In the genomic region with DNA sequence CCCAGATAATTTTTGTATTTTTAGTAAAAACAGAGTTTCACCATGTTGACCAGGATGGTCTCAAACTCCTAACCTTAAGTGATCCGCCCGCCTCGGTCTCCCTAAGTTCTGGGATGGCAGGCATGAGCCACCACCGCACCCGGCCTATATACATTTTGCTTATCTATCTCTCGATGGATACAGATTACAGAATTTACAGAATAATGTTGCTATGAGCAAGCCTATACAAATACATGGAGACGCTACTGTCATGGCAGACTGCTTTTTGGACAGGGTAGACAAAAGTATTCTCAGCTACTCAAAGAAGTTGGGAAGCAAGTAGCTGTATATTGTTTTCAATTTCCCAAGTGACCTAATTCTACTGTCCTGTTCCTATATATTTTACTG, we compare ENCODE assay signal across 8 cellular contexts. TPM values are rescaled to one million over a fixed set of nuclear protein-coding genes. Genes with fewer than 3 reads are reported as not detected.
DNase-seq lines count a peak whose midpoint lies in the region; ATAC-seq, FAIRE-seq and TF ChIP-seq lines count a peak whose summit lies in the region.

No MANE protein-coding gene starts in this region.

- H3K27me3 ChIP-seq in IMR-90 (ENCODE audit: control insufficient read depth, insufficient read depth, low read length) (no peaks in the 10 kb centered on the region), adipocyte (replicated peaks; ENCODE audit: control insufficient read depth, insufficient read depth, low read length) (no peaks in the 10 kb centered on the region), keratinocyte (ENCODE audit: control insufficient read depth, extremely low read depth, insufficient read depth, low read length) (no peaks in the 10 kb centered on the region), HAP-1 (ENCODE audit: low read depth) (no peaks in the 10 kb centered on the region)

- DNase-seq in IMR-90, result no peak
- no peak for DNase-seq in adipocyte (ENCODE audit: low read depth)
- DNase-seq in keratinocyte (ENCODE audit: low read depth, low spot score), result no peak
- no peak for DNase-seq in stimulated activated effector memory CD8-positive, alpha-beta T cell treated with anti-CD3 and anti-CD28 coated beads, Interleukin-12 subunit alpha, Interleukin-12 subunit beta, amount 100 ng/mL, for 72 hours (ENCODE audit: low spot score in 2 of 2)
- DNase-seq in HAP-1 (ENCODE audit: low spot score in 2 of 2), result no peak
- DNase-seq in kidney tubule cell (ENCODE audit: low spot score), result no peak
- DNase-seq in stimulated activated CD4-positive, alpha-beta T cell treated with anti-CD3 and anti-CD28 coated beads, Interleukin-4, amount 100 ng/mL, for 4 hours, result no peak

- in situ Hi-C loops in IMR-90 (cut with MboI; ENCODE audit: low sequenced_read_pairs), result no loop called here
- in situ Hi-C loops in HAP-1 (cut with MboI; ENCODE audit: low sequenced_read_pairs), result no loop called here

- H3K9ac ChIP-seq in IMR-90 (ENCODE audit: low read depth, low read length) (peak overlapping the region; percentile 84; the same call in 1 of the 2 replicates), adipocyte (ENCODE audit: low read length) (peak overlapping the region; percentile 91), keratinocyte (ENCODE audit: control insufficient read depth, extremely low read depth, insufficient read depth, low read length) (peak overlapping the region; percentile 69)

- CTCF ChIA-PET in IMR-90 (lab: Yijun Ruan, JAX), result no interaction called here

- peak overlapping the region; percentile 93 for H3K4me3 Mint-ChIP-seq in stimulated activated effector memory CD8-positive, alpha-beta T cell treated with anti-CD3 and anti-CD28 coated beads, Interleukin-12 subunit alpha, Interleukin-12 subunit beta, amount 100 ng/mL, for 72 hours

- H3K4me2 ChIP-seq in IMR-90 (ENCODE audit: low read depth, low read length) (no peak overlapping the region), keratinocyte (ENCODE audit: control insufficient read depth, extremely low read depth, insufficient read depth, low read depth, low read length) (peak overlapping the region; percentile 85)

- H3K36me3 ChIP-seq in IMR-90 (ENCODE audit: control insufficient read depth, insufficient read depth, low read length) (no peaks in the 10 kb centered on the region), adipocyte (ENCODE audit: control insufficient read depth, insufficient read depth, low read length, severe bottlenecking) (no peaks in the 10 kb centered on the region), keratinocyte (ENCODE audit: control insufficient read depth in 2 of 2, extremely low read depth in 1 of 2, insufficient read depth in 2 of 2, low read length in 2 of 2) (no peaks in the 10 kb centered on the region), HAP-1 (replicated peaks) (no peaks in the 10 kb centered on the region)

- H2BK5ac ChIP-seq in IMR-90 (ENCODE audit: low read depth, low read length, poor library complexity, severe bottlenecking), result peak overlapping the region; percentile 79

- peak overlapping the region; percentile 77; the same call in 1 of the 2 replicates for H3K4ac ChIP-seq in IMR-90 (ENCODE audit: low read depth, low read length)

- H3K9me3 ChIP-seq in IMR-90 (ENCODE audit: control insufficient read depth, insufficient read depth, low read length), result no peaks in the 10 kb centered on the region
- no peaks in the 10 kb centered on the region for H3K9me3 ChIP-seq in adipocyte (ENCODE audit: control insufficient read depth, low read length)
- no peaks in the 10 kb centered on the region for H3K9me3 ChIP-seq in keratinocyte (ENCODE audit: control insufficient read depth, low read depth, low read length)
- no peaks in the 10 kb centered on the region for H3K9me3 ChIP-seq in HAP-1

- TF ChIP-seq RAD21 in IMR-90 (IDR thresholded peaks at IDR 0.05; ENCODE audit: low read length), result no peak

- no peak for ATAC-seq in IMR-90 (ENCODE audit: low read depth)
- no peak for ATAC-seq in stimulated activated effector memory CD8-positive, alpha-beta T cell treated with anti-CD3 and anti-CD28 coated beads, Interleukin-12 subunit alpha, Interleukin-12 subunit beta, amount 100 ng/mL, for 72 hours
- ATAC-seq in GM18520 (IDR thresholded peaks at IDR 0.05; ENCODE audit: unreplicated experiment), result no peak

- H2AK5ac ChIP-seq in IMR-90 (ENCODE audit: low read depth, low read length), result peak overlapping the region; percentile 49

- H3K14ac ChIP-seq in IMR-90 (replicated peaks; ENCODE audit: low read depth, low read length), result peak overlapping the region; percentile 87

- peak overlapping the region; percentile 26; the same call in 1 of the 2 replicates for H3K56ac ChIP-seq in IMR-90 (ENCODE audit: extremely low read depth, insufficient read depth, low read length)

- H3K9me3 Mint-ChIP-seq in stimulated activated effector memory CD8-positive, alpha-beta T cell treated with anti-CD3 and anti-CD28 coated beads, Interleukin-12 subunit alpha, Interleukin-12 subunit beta, amount 100 ng/mL, for 72 hours, result no peaks in the 10 kb centered on the region

- peaks cover 16% of the 10 kb centered on the region for H3K79me2 ChIP-seq in keratinocyte (ENCODE audit: control insufficient read depth, insufficient read depth, low read length)

- H2BK120ac ChIP-seq in IMR-90 (ENCODE audit: low read depth, low read length), result no peak overlapping the region

- intact Hi-C loops in IMR-90 (cut with micrococcal nuclease), result no loop called here

- H2AFZ ChIP-seq in IMR-90 (replicated peaks; ENCODE audit: low read length, poor library complexity), result no peak overlapping the region
- peak overlapping the region; percentile 61 for H2AFZ ChIP-seq in keratinocyte (ENCODE audit: control insufficient read depth, low read length)

- no peak overlapping the region for H3K18ac ChIP-seq in IMR-90 (ENCODE audit: low read depth, low read length)

- H3K4me1 ChIP-seq in IMR-90 (ENCODE audit: control insufficient read depth, insufficient read depth, low read length), result peaks cover 3% of the 10 kb centered on the region
- peaks cover 17% of the 10 kb centered on the region for H3K4me1 ChIP-seq in adipocyte (ENCODE audit: control insufficient read depth, insufficient read depth, low read length)
- H3K4me1 ChIP-seq in keratinocyte (ENCODE audit: control insufficient read depth, extremely low read depth, insufficient read depth, low read length), result peaks cover 18% of the 10 kb centered on the region
- H3K4me1 ChIP-seq in HAP-1, result peaks cover 7% of the 10 kb centered on the region

- peak overlapping the region; percentile 98; the same call in 1 of the 2 replicates for H4K5ac ChIP-seq in IMR-90 (ENCODE audit: low read depth, low read length)

- H3K23ac ChIP-seq in IMR-90 (ENCODE audit: low read depth, low read length), result peak overlapping the region; percentile 67; the same call in 1 of the 2 replicates

- no peak overlapping the region for H3K27ac ChIP-seq in IMR-90 (ENCODE audit: insufficient read depth, low read length)
- peak overlapping the region; percentile 84 for H3K27ac ChIP-seq in keratinocyte (ENCODE audit: control insufficient read depth, insufficient read depth, low read length)

- no peak for TF ChIP-seq POLR2A in IMR-90 (IDR thresholded peaks at IDR 0.05; ENCODE audit: low read depth, low read length)

- TF ChIP-seq CTCF in IMR-90 (conservative IDR thresholded peaks at IDR 0.05; ENCODE audit: low read depth, low read length), result no peak
- TF ChIP-seq CTCF in keratinocyte (optimal IDR thresholded peaks at IDR 0.05 in 1 of 3, IDR thresholded peaks at IDR 0.05 in 1 of 3, conservative IDR thresholded peaks at IDR 0.05 in 1 of 3; ENCODE audit: extremely low read depth in 1 of 3, insufficient read depth in 2 of 3, low read length in 3 of 3), result no peak

- dilution Hi-C loops in IMR-90 (cut with HindIII; ENCODE audit: low sequenced_read_pairs, unreplicated experiment) (no loop called here), keratinocyte (cut with MboI; ENCODE audit: extremely low pct_ligation_motif_present, low sequenced_read_pairs) (no loop called here)

- H3K4me3 ChIP-seq in IMR-90 (ENCODE audit: insufficient read depth, low read depth, low read length), result no peak overlapping the region
- H3K4me3 ChIP-seq in adipocyte (ENCODE audit: low read length), result peak overlapping the region; percentile 76
- peak overlapping the region in 2 of 3 experiments; percentile 49 to 54 for H3K4me3 ChIP-seq in keratinocyte (ENCODE audit: control insufficient read depth in 2 of 3, extremely low read depth in 1 of 3, insufficient read depth in 2 of 3, low read depth in 1 of 3, low read length in 3 of 3)
- H3K4me3 ChIP-seq in HAP-1, result no peak overlapping the region

- no CpG with 5 or more reads among the region's 7 CpGs for WGBS in IMR-90 (ENCODE audit: extremely low coverage in 2 of 2, insufficient read length in 1 of 2), 2 experiments

- 0 out of 2 replicates have a peak overlapping the region, but pooled peaks have one; percentile 18 for H4K91ac ChIP-seq in IMR-90 (ENCODE audit: insufficient read depth, low read depth, low read length)

- H3K9me1 ChIP-seq in IMR-90 (ENCODE audit: insufficient read depth, low read length), result no peaks in the 10 kb centered on the region; the same call in none of the 2 replicates
- no peaks in the 10 kb centered on the region for H3K9me1 ChIP-seq in keratinocyte (ENCODE audit: control insufficient read depth, extremely low read depth, insufficient read depth, low read length)

- peak overlapping the region; percentile 59 to 88; a peak in 3 of 4 replicates for H4K8ac ChIP-seq in IMR-90 (ENCODE audit: low read depth in 2 of 2, low read length in 2 of 2)

- no peaks in the 10 kb centered on the region; the same call in 1 of the 2 replicates for H4K20me1 ChIP-seq in IMR-90 (ENCODE audit: insufficient read depth, low read length)
- H4K20me1 ChIP-seq in keratinocyte (ENCODE audit: control insufficient read depth, extremely low read depth, insufficient read depth, low read length), result no peaks in the 10 kb centered on the region

- H3K36me3 Mint-ChIP-seq in stimulated activated effector memory CD8-positive, alpha-beta T cell treated with anti-CD3 and anti-CD28 coated beads, Interleukin-12 subunit alpha, Interleukin-12 subunit beta, amount 100 ng/mL, for 72 hours, result peaks cover 47% of the 10 kb centered on the region

- H3K4me1 Mint-ChIP-seq in stimulated activated effector memory CD8-positive, alpha-beta T cell treated with anti-CD3 and anti-CD28 coated beads, Interleukin-12 subunit alpha, Interleukin-12 subunit beta, amount 100 ng/mL, for 72 hours, result peaks cover 47% of the 10 kb centered on the region

- no peak for FAIRE-seq in keratinocyte (lab: Jason Lieb, UNC)

- POLR2A ChIA-PET in IMR-90 (lab: Charles Lee; ENCODE audit: unreplicated experiment), result interaction anchor here (2.0 kb wide), 1 partner anchor 14 kb away, joined by 10 read pairs; the partner anchor contains the start of gene HSPA1B

- H3K27ac Mint-ChIP-seq in stimulated activated effector memory CD8-positive, alpha-beta T cell treated with anti-CD3 and anti-CD28 coated beads, Interleukin-12 subunit alpha, Interleukin-12 subunit beta, amount 100 ng/mL, for 72 hours, result peak overlapping the region; percentile 98

- H3K79me1 ChIP-seq in IMR-90 (ENCODE audit: low read depth in 1 of 2, low read length in 2 of 2), result peaks cover 7 to 17% of the 10 kb centered on the region in 2 experiments

- H2BK20ac ChIP-seq in IMR-90 (ENCODE audit: low read depth, low read length), result no peak overlapping the region

- H2AK9ac ChIP-seq in IMR-90 (replicated peaks; ENCODE audit: low read depth, low read length, poor library complexity), result no peak overlapping the region

- no peak overlapping the region for H2BK15ac ChIP-seq in IMR-90 (ENCODE audit: low read depth, low read length)

- no TSS peak for BruUV-seq in IMR-90 (replicated peaks; lab: Mats Ljungman, UMichigan)

RNA-seq across cellular contexts. Expression of gene HSPA1L, which starts 1.6 kb away (rescaled TPM):
- 1.3 and 1.4 TPM in 2 replicates for total RNA-seq in IMR-90 (2012; rRNA removed)
- 0.97 and 1.0 TPM in 2 replicates for polyA plus RNA-seq in IMR-90 (2012; rRNA removed)
- 0.45 and 0.54 TPM in 2 replicates for polyA plus RNA-seq in IMR-90 (2012; cell fraction: cytosol; rRNA removed)
- 0.27 and 0.68 TPM in 2 replicates for polyA plus RNA-seq in IMR-90 (2012; cell fraction: nucleus; rRNA removed; ENCODE audit: low replicate concordance)
- 0.31 to 0.60 TPM (median 0.54 TPM) in 3 replicates for polyA plus RNA-seq in keratinocyte
- 1.1 TPM for polyA plus RNA-seq in keratinocyte (2011; ENCODE audit: low read depth)
- polyA plus RNA-seq in keratinocyte (2011; cell fraction: cytosol; rRNA removed), result 0.30 and 0.49 TPM in 2 replicates
- polyA plus RNA-seq in keratinocyte (2011; cell fraction: nucleus; rRNA removed), result 0.61 and 0.88 TPM in 2 replicates
- 0.47 and 0.97 TPM in 2 replicates for polyA plus RNA-seq in keratinocyte (2012; ENCODE audit: low replicate concordance)
- polyA minus RNA-seq in keratinocyte, result 0.35 to 0.82 TPM (median 0.73 TPM) in 3 replicates
- polyA minus RNA-seq in keratinocyte (2011; cell fraction: cytosol; rRNA and poly(A)+ RNA removed), result not detected
- 1.2 TPM in 1 of 2 replicates, not detected in the other for polyA minus RNA-seq in keratinocyte (2011; cell fraction: nucleus; rRNA and poly(A)+ RNA removed)

RNA-seq across cellular contexts. Expression of gene HSPA1A, which starts 1.9 kb away (rescaled TPM):
- total RNA-seq in IMR-90 (2012; rRNA removed), result 94.6 and 102 TPM in 2 replicates
- 93.1 and 95.3 TPM in 2 replicates for polyA plus RNA-seq in IMR-90 (2012; rRNA removed)
- polyA plus RNA-seq in IMR-90 (2012; cell fraction: cytosol; rRNA removed), result 64.7 and 107 TPM in 2 replicates
- polyA plus RNA-seq in IMR-90 (2012; cell fraction: nucleus; rRNA removed; ENCODE audit: low replicate concordance), result 39.6 and 77.5 TPM in 2 replicates
- polyA plus RNA-seq in keratinocyte, result 95.5 to 142 TPM (median 110 TPM) in 3 replicates
- polyA plus RNA-seq in keratinocyte (2011; ENCODE audit: low read depth), result 543 TPM
- 58.1 and 98.7 TPM in 2 replicates for polyA plus RNA-seq in keratinocyte (2011; cell fraction: cytosol; rRNA removed)
- 269 and 283 TPM in 2 replicates for polyA plus RNA-seq in keratinocyte (2011; cell fraction: nucleus; rRNA removed)
- 215 and 387 TPM in 2 replicates for polyA plus RNA-seq in keratinocyte (2012; ENCODE audit: low replicate concordance)
- 56.7 to 205 TPM (median 64.7 TPM) in 3 replicates for polyA minus RNA-seq in keratinocyte
- polyA minus RNA-seq in keratinocyte (2011; cell fraction: cytosol; rRNA and poly(A)+ RNA removed), result 139 TPM
- 212 and 216 TPM in 2 replicates for polyA minus RNA-seq in keratinocyte (2011; cell fraction: nucleus; rRNA and poly(A)+ RNA removed)

RNA-seq across cellular contexts. Expression of gene LSM2, which starts 6.7 kb away (rescaled TPM):
- 48.0 and 56.3 TPM in 2 replicates for total RNA-seq in IMR-90 (2012; rRNA removed)
- polyA plus RNA-seq in IMR-90 (2012; rRNA removed) (55.0 and 61.0 TPM in 2 replicates), keratinocyte (34.4 to 84.1 TPM (median 46.5 TPM) in 3 replicates)
- polyA plus RNA-seq in IMR-90 (2012; cell fraction: cytosol; rRNA removed), result 54.6 and 56.8 TPM in 2 replicates
- 13.0 and 15.1 TPM in 2 replicates for polyA plus RNA-seq in IMR-90 (2012; cell fraction: nucleus; rRNA removed; ENCODE audit: low replicate concordance)
- 18.7 TPM for polyA plus RNA-seq in keratinocyte (2011; ENCODE audit: low read depth)
- polyA plus RNA-seq in keratinocyte (2011; cell fraction: cytosol; rRNA removed), result 65.3 and 72.5 TPM in 2 replicates
- polyA plus RNA-seq in keratinocyte (2011; cell fraction: nucleus; rRNA removed), result 14.3 and 16.3 TPM in 2 replicates
- 44.6 and 69.2 TPM in 2 replicates for polyA plus RNA-seq in keratinocyte (2012; ENCODE audit: low replicate concordance)
- polyA minus RNA-seq in keratinocyte, result 33.6 to 70.1 TPM (median 49.5 TPM) in 3 replicates
- polyA minus RNA-seq in keratinocyte (2011; cell fraction: cytosol; rRNA and poly(A)+ RNA removed), result 27.6 TPM
- polyA minus RNA-seq in keratinocyte (2011; cell fraction: nucleus; rRNA and poly(A)+ RNA removed), result 4.2 and 6.5 TPM in 2 replicates

RNA-seq across cellular contexts. Expression of gene HSPA1B, which starts 14.1 kb away (rescaled TPM):
- total RNA-seq in IMR-90 (2012; rRNA removed), result 93.6 and 118 TPM in 2 replicates
- polyA plus RNA-seq in IMR-90 (2012; rRNA removed), result 59.4 and 61.1 TPM in 2 replicates
- 37.3 and 63.5 TPM in 2 replicates for polyA plus RNA-seq in IMR-90 (2012; cell fraction: cytosol; rRNA removed)
- 23.4 and 49.3 TPM in 2 replicates for polyA plus RNA-seq in IMR-90 (2012; cell fraction: nucleus; rRNA removed; ENCODE audit: low replicate concordance)
- 33.5 to 65.8 TPM (median 48.1 TPM) in 3 replicates for polyA plus RNA-seq in keratinocyte
- 466 TPM for polyA plus RNA-seq in keratinocyte (2011; ENCODE audit: low read depth)
- polyA plus RNA-seq in keratinocyte (2011; cell fraction: cytosol; rRNA removed), result 25.5 and 35.7 TPM in 2 replicates
- 107 and 118 TPM in 2 replicates for polyA plus RNA-seq in keratinocyte (2011; cell fraction: nucleus; rRNA removed)
- 88.4 and 366 TPM in 2 replicates for polyA plus RNA-seq in keratinocyte (2012; ENCODE audit: low replicate concordance)
- 56.1 to 86.6 TPM (median 65.9 TPM) in 3 replicates for polyA minus RNA-seq in keratinocyte
- polyA minus RNA-seq in keratinocyte (2011; cell fraction: cytosol; rRNA and poly(A)+ RNA removed), result 89.0 TPM
- 125 and 143 TPM in 2 replicates for polyA minus RNA-seq in keratinocyte (2011; cell fraction: nucleus; rRNA and poly(A)+ RNA removed)

RNA-seq across cellular contexts. Expression of gene VARS1, which starts 17.9 kb away (rescaled TPM):
- 32.2 and 41.2 TPM in 2 replicates for total RNA-seq in IMR-90 (2012; rRNA removed)
- polyA plus RNA-seq in IMR-90 (2012; rRNA removed) (39.6 and 42.0 TPM in 2 replicates), keratinocyte (17.2 to 57.2 TPM (median 26.3 TPM) in 3 replicates)
- polyA plus RNA-seq in IMR-90 (2012; cell fraction: cytosol; rRNA removed), result 25.0 and 31.3 TPM in 2 replicates
- 49.4 and 162 TPM in 2 replicates for polyA plus RNA-seq in IMR-90 (2012; cell fraction: nucleus; rRNA removed; ENCODE audit: low replicate concordance)
- 44.1 TPM for polyA plus RNA-seq in keratinocyte (2011; ENCODE audit: low read depth)
- 27.8 and 40.9 TPM in 2 replicates for polyA plus RNA-seq in keratinocyte (2011; cell fraction: cytosol; rRNA removed)
- 85.5 and 95.4 TPM in 2 replicates for polyA plus RNA-seq in keratinocyte (2011; cell fraction: nucleus; rRNA removed)
- polyA plus RNA-seq in keratinocyte (2012; ENCODE audit: low replicate concordance), result 61.7 and 103 TPM in 2 replicates
- polyA minus RNA-seq in keratinocyte, result 55.0 to 361 TPM (median 75.6 TPM) in 3 replicates
- 101 TPM for polyA minus RNA-seq in keratinocyte (2011; cell fraction: cytosol; rRNA and poly(A)+ RNA removed)
- 84.8 and 88.7 TPM in 2 replicates for polyA minus RNA-seq in keratinocyte (2011; cell fraction: nucleus; rRNA and poly(A)+ RNA removed)

Comparison
In these comparisons a context has a peak if more than half of its experiments do, and no peak if none do; other contexts are left out.
1. H3K4me3 ChIP-seq: peak in adipocyte (single experiment) and keratinocyte (2 of 3); none in IMR-90 (single experiment) and HAP-1 (single experiment).
2. Peak in every context shown above with its lines, with median percentiles within 50 percentile points of each other: H3K9ac ChIP-seq.